11 cellular contexts compared by ENCODE assay signal in genomic region chr1:31762323-31762722, GRCh38. TPM values are rescaled to one million over a fixed set of nuclear protein-coding genes. Genes with fewer than 3 reads are reported as not detected.
DNase-seq lines count a peak whose midpoint lies in the region; ATAC-seq and TF ChIP-seq lines count a peak whose summit lies in the region.
"Had no signal": no experiment of that assay in that cellular context is flagged by ENCODE, and none has a peak within 500 bp of the region (broad histone marks: within the 10 kb centered on the region; RNA-seq: fewer than 3 reads in every experiment).

No MANE protein-coding gene starts in this region.

- H3K4me1 Mint-ChIP-seq in activated T-cell treated with anti-CD3 and anti-CD28 coated beads, Interleukin-2, amount 50 U/mL, for 72 hours (ENCODE audit: low read depth), result peaks cover 16% of the 10 kb centered on the region
- peaks cover 31% of the 10 kb centered on the region for H3K4me1 Mint-ChIP-seq in stimulated activated effector memory CD8-positive, alpha-beta T cell treated with anti-CD3 and anti-CD28 coated beads, Interleukin-12 subunit alpha, Interleukin-12 subunit beta, amount 100 ng/mL, for 72 hours

- H3K9me3 Mint-ChIP-seq in activated T-cell treated with anti-CD3 and anti-CD28 coated beads, Interleukin-2, amount 50 U/mL, for 72 hours, result no peaks in the 10 kb centered on the region
- H3K9me3 Mint-ChIP-seq in stimulated activated effector memory CD8-positive, alpha-beta T cell treated with anti-CD3 and anti-CD28 coated beads, Interleukin-12 subunit alpha, Interleukin-12 subunit beta, amount 100 ng/mL, for 72 hours, result no peaks in the 10 kb centered on the region

- H3K4me1 ChIP-seq in SK-N-SH (ENCODE audit: control insufficient read depth in 1 of 2, insufficient read depth in 2 of 2, low read depth in 1 of 2, low read length in 1 of 2), result peaks cover 27 to 60% of the 10 kb centered on the region in 2 experiments

- H3K4me3 ChIP-seq in SK-N-SH (ENCODE audit: low read depth in 2 of 2, low read length in 1 of 2), result peak overlapping the region; percentile 74 to 75
- peak overlapping the region; percentile 68 for H3K4me3 ChIP-seq in fibroblast of villous mesenchyme (ENCODE audit: low read depth, low read length)
- H3K4me3 ChIP-seq: GM12878 had no signal

- no peak overlapping the region for H3K9ac ChIP-seq in SK-N-SH

- DNase-seq in activated T-cell treated with anti-CD3 and anti-CD28 coated beads, Interleukin-2, amount 50 U/mL, for 72 hours, result no peak
- DNase-seq in activated T-cell treated with anti-CD3 and anti-CD28 coated beads, Interleukin-2, amount 50 U/mL, for 48 hours, result no peak
- DNase-seq in SK-N-SH (no peak), fibroblast of villous mesenchyme (ENCODE audit: low read depth) (no peak), COLO829 (ENCODE audit: low spot score) (no peak), KG1 (lab: John Stamatoyannopoulos, UW) (no peak)
- no peak for DNase-seq in stimulated activated effector memory CD8-positive, alpha-beta T cell treated with anti-CD3 and anti-CD28 coated beads, Interleukin-12 subunit alpha, Interleukin-12 subunit beta, amount 100 ng/mL, for 72 hours (ENCODE audit: low spot score in 2 of 2)
- DNase-seq: cerebellar nuclear complex, NCI-H187 treated with DMSO at 0.1 percent for 48 hours had no signal

- TF ChIP-seq RAD21 in SK-N-SH (IDR thresholded peaks at IDR 0.05; ENCODE audit: low read length), result no peak

- peaks cover 8% of the 10 kb centered on the region; the same call in 1 of the 2 replicates for H4K20me1 ChIP-seq in SK-N-SH (ENCODE audit: insufficient read depth)

- no peaks in the 10 kb centered on the region for H3K36me3 ChIP-seq in SK-N-SH (replicated peaks in 1 of 2; ENCODE audit: control insufficient read depth in 1 of 2, insufficient read depth in 2 of 2, low read length in 1 of 2)

- ATAC-seq in activated T-cell treated with anti-CD3 and anti-CD28 coated beads, Interleukin-2, amount 50 U/mL, for 72 hours (replicated peaks in 1 of 2), result no peak
- ATAC-seq in stimulated activated effector memory CD8-positive, alpha-beta T cell treated with anti-CD3 and anti-CD28 coated beads, Interleukin-12 subunit alpha, Interleukin-12 subunit beta, amount 100 ng/mL, for 72 hours, result no peak
- ATAC-seq in GM18498 (IDR thresholded peaks at IDR 0.05; ENCODE audit: unreplicated experiment), result no peak

- POLR2A ChIA-PET in SK-N-SH (lab: Yijun Ruan, JAX), result interaction anchor here (1.1 to 6.5 kb wide), 5 partner anchors 8 to 117 kb away, joined by 3 to 58 read pairs (median 4); partner anchors contain the start of gene PEF1

- H3K27ac ChIP-seq in SK-N-SH (ENCODE audit: low read depth in 2 of 2, low read length in 1 of 2), result no peak overlapping the region

- peak overlapping the region; percentile 99 for H3K4me2 ChIP-seq in SK-N-SH

- TF ChIP-seq CTCF in SK-N-SH (IDR thresholded peaks at IDR 0.05) (no peak), fibroblast of villous mesenchyme (IDR thresholded peaks at IDR 0.05; ENCODE audit: insufficient read depth, low read depth, low read length) (no peak)

- no peaks in the 10 kb centered on the region for H3K27me3 ChIP-seq in SK-N-SH (ENCODE audit: insufficient read depth)

- TF ChIP-seq EP300 in SK-N-SH (IDR thresholded peaks at IDR 0.05; ENCODE audit: borderline replicate concordance in 1 of 2, low read depth in 1 of 2, low read length in 1 of 2), result no peak

- H3K27me3 Mint-ChIP-seq in activated T-cell treated with anti-CD3 and anti-CD28 coated beads, Interleukin-2, amount 50 U/mL, for 72 hours (ENCODE audit: low read depth), result peaks cover 30% of the 10 kb centered on the region

- no peak overlapping the region for H2AFZ ChIP-seq in SK-N-SH (ENCODE audit: low read depth)

- no peaks in the 10 kb centered on the region for H3K9me3 ChIP-seq in SK-N-SH

- H3K36me3 Mint-ChIP-seq in activated T-cell treated with anti-CD3 and anti-CD28 coated beads, Interleukin-2, amount 50 U/mL, for 72 hours (ENCODE audit: insufficient read depth in 2 of 2), result peaks cover 0 to 5% of the 10 kb centered on the region in 2 donors
- H3K36me3 Mint-ChIP-seq in stimulated activated effector memory CD8-positive, alpha-beta T cell treated with anti-CD3 and anti-CD28 coated beads, Interleukin-12 subunit alpha, Interleukin-12 subunit beta, amount 100 ng/mL, for 72 hours, result no peaks in the 10 kb centered on the region

- CTCF ChIA-PET in SK-N-SH (lab: Yijun Ruan, JAX), result interaction anchor here (0.7 to 25.0 kb wide), 26 partner anchors 9 to 310 kb away, joined by 3 to 707 read pairs (median 6); partner anchors contain the start of genes COL16A1, PTP4A2 and TMEM39B

- H3K9me2 ChIP-seq in SK-N-SH, result no peaks in the 10 kb centered on the region

- H3F3A ChIP-seq in SK-N-SH (replicated peaks; ENCODE audit: insufficient read depth), result peaks cover 5% of the 10 kb centered on the region

- H3K4me3 Mint-ChIP-seq in activated T-cell treated with anti-CD3 and anti-CD28 coated beads, Interleukin-2, amount 50 U/mL, for 72 hours, result peak overlapping the region; percentile 79 to 89
- peak overlapping the region; percentile 79 for H3K4me3 Mint-ChIP-seq in stimulated activated effector memory CD8-positive, alpha-beta T cell treated with anti-CD3 and anti-CD28 coated beads, Interleukin-12 subunit alpha, Interleukin-12 subunit beta, amount 100 ng/mL, for 72 hours

- no peak overlapping the region for H3K27ac Mint-ChIP-seq in activated T-cell treated with anti-CD3 and anti-CD28 coated beads, Interleukin-2, amount 50 U/mL, for 72 hours
- H3K27ac Mint-ChIP-seq in stimulated activated effector memory CD8-positive, alpha-beta T cell treated with anti-CD3 and anti-CD28 coated beads, Interleukin-12 subunit alpha, Interleukin-12 subunit beta, amount 100 ng/mL, for 72 hours, result no peak overlapping the region

- WGBS in SK-N-SH (ENCODE audit: low lambda C conversion rate), result no CpG with 5 or more reads among the region's 7 CpGs

- peaks cover 18% of the 10 kb centered on the region; the same call in 1 of the 2 replicates for H3K79me2 ChIP-seq in SK-N-SH (ENCODE audit: insufficient read depth)

TF ChIP-seq in SK-N-SH, 30 proteins besides CTCF, POLR2A, EP300 and RAD21 (continues in another document):
- TF ChIP-seq EZH2phosphoT487 (IDR thresholded peaks at IDR 0.05; ENCODE audit: borderline replicate concordance, low read depth) (no peak), SIN3A (IDR thresholded peaks at IDR 0.05; ENCODE audit: borderline replicate concordance, low read depth, low read length) (no peak), REST (IDR thresholded peaks at IDR 0.05; ENCODE audit: low read depth, low read length) (no peak), MEF2A (IDR thresholded peaks at IDR 0.05; ENCODE audit: borderline replicate concordance, low read depth) (no peak), NRF1 (IDR thresholded peaks at IDR 0.05; ENCODE audit: low read depth, low read length) (no peak), FOXM1 (IDR thresholded peaks at IDR 0.05; ENCODE audit: low read depth) (no peak), TCF12 (IDR thresholded peaks at IDR 0.05) (no peak), MAX (IDR thresholded peaks at IDR 0.05; ENCODE audit: low read depth) (no peak), FOSL2 (IDR thresholded peaks at IDR 0.05; ENCODE audit: borderline replicate concordance, low read depth) (no peak)

RNA-seq across cellular contexts. Expression of gene ADGRB2, which starts 1.8 kb away (rescaled TPM):
- total RNA-seq in activated T-cell treated with anti-CD3 and anti-CD28 coated beads, Interleukin-2, amount 50 U/mL, for 72 hours, result 1 to 10 TPM; 1.0 to 2.3 TPM
- 10.6 and 13.0 TPM in 2 replicates for polyA plus RNA-seq in SK-N-SH (2012; rRNA removed)
- polyA plus RNA-seq in SK-N-SH (2012; cell fraction: cytosol; rRNA removed), result 4.3 and 8.4 TPM in 2 replicates
- polyA plus RNA-seq in SK-N-SH (2012; cell fraction: nucleus; rRNA removed), result 41.8 and 66.9 TPM in 2 replicates
- total RNA-seq in fibroblast of villous mesenchyme, result 11.3 and 14.2 TPM in 2 replicates

RNA-seq across cellular contexts. Expression of gene SPOCD1, which starts 53.5 kb away (rescaled TPM):
- total RNA-seq in activated T-cell treated with anti-CD3 and anti-CD28 coated beads, Interleukin-2, amount 50 U/mL, for 72 hours, result 1 to 10 TPM in 1 of 2 donors, under 1 TPM in 1; 0.74 to 1.0 TPM
- polyA plus RNA-seq in SK-N-SH (2012; rRNA removed), result 10.7 and 12.5 TPM in 2 replicates
- polyA plus RNA-seq in SK-N-SH (2012; cell fraction: cytosol; rRNA removed), result 3.8 and 5.7 TPM in 2 replicates
- 42.6 and 46.9 TPM in 2 replicates for polyA plus RNA-seq in SK-N-SH (2012; cell fraction: nucleus; rRNA removed)
- total RNA-seq in fibroblast of villous mesenchyme, result 62.2 and 73.4 TPM in 2 replicates

RNA-seq across cellular contexts. Expression of gene COL16A1, which starts 58.5 kb away (rescaled TPM):
- total RNA-seq in activated T-cell treated with anti-CD3 and anti-CD28 coated beads, Interleukin-2, amount 50 U/mL, for 72 hours, result under 1 TPM; 0.49 to 0.82 TPM
- polyA plus RNA-seq in SK-N-SH (2012; rRNA removed), result 9.0 and 10.4 TPM in 2 replicates
- polyA plus RNA-seq in SK-N-SH (2012; cell fraction: cytosol; rRNA removed), result 3.0 and 3.8 TPM in 2 replicates
- polyA plus RNA-seq in SK-N-SH (2012; cell fraction: nucleus; rRNA removed), result 38.2 and 47.3 TPM in 2 replicates
- 86.4 and 156 TPM in 2 replicates for total RNA-seq in fibroblast of villous mesenchyme

Comparison
In these comparisons a context has a peak if more than half of its experiments do, and no peak if none do; other contexts are left out.
1. RNA of gene SPOCD1, which starts 53.5 kb away (total RNA-seq): 62.2 to 73.4 TPM in fibroblast of villous mesenchyme; 0.74 to 1.0 TPM in activated T-cell treated with anti-CD3 and anti-CD28 coated beads, Interleukin-2, amount 50 U/mL, for 72 hours; every median in the first group is over 10 times any median in the second.
2. RNA of gene COL16A1, which starts 58.5 kb away (total RNA-seq): 86.4 to 156 TPM in fibroblast of villous mesenchyme; 0.49 to 0.82 TPM in activated T-cell treated with anti-CD3 and anti-CD28 coated beads, Interleukin-2, amount 50 U/mL, for 72 hours; every median in the first group is over 10 times any median in the second.